20 cellular contexts compared by ENCODE assay signal in genomic region chr13:20528451-20528850, GRCh38.
A peak's percentile ranks its signal among the peaks of the same experiment; 100 is the strongest.
DNase-seq lines count a peak whose midpoint lies in the region; ATAC-seq and FAIRE-seq lines count a peak whose summit lies in the region.
"Had no signal": no experiment of that assay in that cellular context is flagged by ENCODE, and none has a peak within 500 bp of the region (broad histone marks: within the 10 kb centered on the region; RNA-seq: fewer than 3 reads in every experiment).

No MANE protein-coding gene starts in this region.

- peak in 2 of 3 donors; percentile 13 to 22 for DNase-seq in stimulated activated CD4-positive, alpha-beta T cell treated with anti-CD3 and anti-CD28 coated beads, Interleukin-12 subunit alpha, Interleukin-12 subunit beta, amount 100 ng/mL, for 48 hours (ENCODE audit: low read depth in 2 of 3, low spot score in 1 of 3)
- DNase-seq in stimulated activated CD4-positive, alpha-beta T cell treated with anti-CD3 and anti-CD28 coated beads, Interleukin-4, amount 100 ng/mL, for 1 hour = no peak
- peak; percentile 32 for DNase-seq in stimulated activated CD8-positive, alpha-beta memory T cell treated with anti-CD3 and anti-CD28 coated beads, Interleukin-4, amount 100 ng/mL, for 48 hours
- no peak for DNase-seq in GM19239 (ENCODE audit: insufficient read length, low spot score)
- no peak for DNase-seq in T1000 (lab: John Stamatoyannopoulos, UW)
- DNase-seq in NCI-H2029 treated with DMSO at 0.1 percent for 48 hours (lab: John Stamatoyannopoulos, UW) = no peak
- DNase-seq: activated CD4-positive, CD25-positive, alpha-beta regulatory T cell; activated T-cell treated with anti-CD3 and anti-CD28 coated beads, Interleukin-2, amount 50 U/mL, for 4 hours; aorta; Calu3; GF-D8; left ventricle myocardium superior; NCI-H1092 treated with DMSO at 0.1 percent for 48 hours; NK-92 treated with Interleukin-12 subunit alpha and Interleukin-12 subunit beta, amount 100 ng/mL, for 24 hours; stomach had no signal

- ATAC-seq in GM18909 (IDR thresholded peaks at IDR 0.05; ENCODE audit: poor library complexity, unreplicated experiment) (peak; percentile 36), HG03432 (IDR thresholded peaks at IDR 0.05; ENCODE audit: unreplicated experiment) (peak; percentile 32)
- ATAC-seq: left ventricle myocardium superior, Right ventricle myocardium inferior had no signal

- FAIRE-seq in GM19239 (lab: Jason Lieb, UNC) = no peak
- FAIRE-seq: endothelial cell of umbilical vein, frontal cortex had no signal

Comparison
In these comparisons a context has a peak if more than half of its experiments do, and no peak if none do; other contexts are left out.
1. DNase-seq: peak in stimulated activated CD4-positive, alpha-beta T cell treated with anti-CD3 and anti-CD28 coated beads, Interleukin-12 subunit alpha, Interleukin-12 subunit beta, amount 100 ng/mL, for 48 hours (2 of 3) and stimulated activated CD8-positive, alpha-beta memory T cell treated with anti-CD3 and anti-CD28 coated beads, Interleukin-4, amount 100 ng/mL, for 48 hours (single experiment); none in stimulated activated CD4-positive, alpha-beta T cell treated with anti-CD3 and anti-CD28 coated beads, Interleukin-4, amount 100 ng/mL, for 1 hour (single experiment), GM19239 (single experiment), T1000 (single experiment) and NCI-H2029 treated with DMSO at 0.1 percent for 48 hours (single experiment).